8 cellular contexts compared by ENCODE assay signal in genomic region chr15:42275780-42276395, GRCh38. TPM values are rescaled to one million over a fixed set of nuclear protein-coding genes. Genes with fewer than 3 reads are reported as not detected.
DNase-seq lines count a peak whose midpoint lies in the region; ATAC-seq lines count a peak whose summit lies in the region.

No MANE protein-coding gene starts in this region.

- no peaks in the 10 kb centered on the region for H3K27me3 ChIP-seq in BLaER1
- no peaks in the 10 kb centered on the region for H3K27me3 ChIP-seq in naive thymus-derived CD4-positive, alpha-beta T cell (ENCODE audit: control insufficient read depth in 2 of 2, insufficient read depth in 2 of 2, low read length in 2 of 2)

- peak overlapping the region; percentile 17 to 100 (median 96) for H3K4me3 Mint-ChIP-seq in naive thymus-derived CD4-positive, alpha-beta T cell

- H3K4me3 ChIP-seq in BLaER1 = peak overlapping the region; percentile 75
- no peak overlapping the region for H3K4me3 ChIP-seq in naive thymus-derived CD4-positive, alpha-beta T cell (ENCODE audit: low read length)

- DNase-seq in M059J (ENCODE audit: low read depth) = peak; percentile 4
- peak in 1 of 61 donors; percentile 0 for DNase-seq in caudate nucleus (lab: John Stamatoyannopoulos, UW)
- DNase-seq in naive thymus-derived CD4-positive, alpha-beta T cell = no peak
- DNase-seq in GOT3 (lab: John Stamatoyannopoulos, UW) = no peak
- DNase-seq in NCI-H510A treated with DMSO at 0.1 percent for 48 hours (lab: John Stamatoyannopoulos, UW) = no peak
- no peak for DNase-seq in SHP77 (lab: John Stamatoyannopoulos, UW)
- no peak for DNase-seq in SW 1271 (lab: John Stamatoyannopoulos, UW)

- H3K4me1 ChIP-seq in BLaER1 = peaks cover 36% of the 10 kb centered on the region
- H3K4me1 ChIP-seq in naive thymus-derived CD4-positive, alpha-beta T cell (ENCODE audit: control insufficient read depth in 2 of 2, insufficient read depth in 2 of 2, low read length in 2 of 2) = peaks cover 19 to 24% of the 10 kb centered on the region in 2 donors

- CTCF ChIA-PET in naive thymus-derived CD4-positive, alpha-beta T cell (lab: Charles Lee) = interaction anchor here (0.6 kb wide), 2 partner anchors 21 to 215 kb away, joined by 3 to 4 read pairs; partner anchors contain the start of gene ZNF106

- no peaks in the 10 kb centered on the region for H3K9me3 ChIP-seq in BLaER1
- no peaks in the 10 kb centered on the region for H3K9me3 ChIP-seq in naive thymus-derived CD4-positive, alpha-beta T cell (ENCODE audit: control insufficient read depth in 2 of 3, low read length in 3 of 3)

- H3K4me2 ChIP-seq in BLaER1 = peak overlapping the region; percentile 94

- H3K9ac ChIP-seq in BLaER1 = peak overlapping the region; percentile 89

- no peaks in the 10 kb centered on the region for H3K27me3 Mint-ChIP-seq in naive thymus-derived CD4-positive, alpha-beta T cell

- peaks cover 4 to 31% (median 18%) of the 10 kb centered on the region in 5 donors for H3K36me3 Mint-ChIP-seq in naive thymus-derived CD4-positive, alpha-beta T cell

- POLR2A ChIA-PET in naive thymus-derived CD4-positive, alpha-beta T cell (lab: Charles Lee) = interaction anchor here (0.6 to 2.9 kb wide), 3 partner anchors 68 to 277 kb away, joined by 3 to 8 read pairs (median 8); partner anchors contain the start of genes VPS39 and ZNF106

- peak overlapping the region; percentile 89 for H3K27ac ChIP-seq in BLaER1
- peak overlapping the region; percentile 98 for H3K27ac ChIP-seq in caudate nucleus (ENCODE audit: low read depth, low read length)
- H3K27ac ChIP-seq in naive thymus-derived CD4-positive, alpha-beta T cell (ENCODE audit: low read depth, low read length) = peak overlapping the region; percentile 94

- H3K4me1 Mint-ChIP-seq in naive thymus-derived CD4-positive, alpha-beta T cell = peaks cover 21 to 53% (median 47%) of the 10 kb centered on the region in 7 donors

- peaks cover 25% of the 10 kb centered on the region for H3K36me3 ChIP-seq in BLaER1
- H3K36me3 ChIP-seq in naive thymus-derived CD4-positive, alpha-beta T cell (ENCODE audit: control insufficient read depth in 2 of 3, insufficient read depth in 3 of 3, low read length in 3 of 3) = peaks cover 0 to 20% (median 4%) of the 10 kb centered on the region in 3 experiments

- no peak for ATAC-seq in naive thymus-derived CD4-positive, alpha-beta T cell

- intact Hi-C loops in naive thymus-derived CD4-positive, alpha-beta T cell (cut with micrococcal nuclease) = loop anchor here (10.0 kb wide), 5 partner anchors 991 to 1711 kb away; partner anchors contain the start of genes CCDC32 (in 1 of the 2), INO80 (in 1 of the 2), LCMT2 (in 1 of the 2) and MFAP1 (in 1 of the 2)

- peaks cover 18% of the 10 kb centered on the region for H4K20me1 ChIP-seq in BLaER1

- peak overlapping the region; percentile 0 to 100 (median 99) for H3K27ac Mint-ChIP-seq in naive thymus-derived CD4-positive, alpha-beta T cell

- H3K9me3 Mint-ChIP-seq in naive thymus-derived CD4-positive, alpha-beta T cell = peaks cover 0 to 1% (median 0%) of the 10 kb centered on the region in 11 donors

RNA-seq across cellular contexts. Expression of gene TMEM87A, which starts 2.7 kb away (rescaled TPM):
- total RNA-seq in M059J (2014; rRNA removed; shearing (Covaris generic)) = 62.3 and 75.6 TPM in 2 replicates
- 10 to 100 TPM; 41.8 to 61.8 (median 53.7) TPM for total RNA-seq in naive thymus-derived CD4-positive, alpha-beta T cell
- 10 to 100 TPM; 54.3 to 61.7 TPM for polyA plus RNA-seq in naive thymus-derived CD4-positive, alpha-beta T cell

RNA-seq across cellular contexts. Expression of gene GANC, which starts 2.9 kb away (rescaled TPM):
- total RNA-seq in M059J (2014; rRNA removed; shearing (Covaris generic)) = 14.7 and 14.8 TPM in 2 replicates
- total RNA-seq in naive thymus-derived CD4-positive, alpha-beta T cell = 10 to 100 TPM; 31.3 to 57.2 (median 45.4) TPM
- 10 to 100 TPM; 14.0 to 16.3 TPM for polyA plus RNA-seq in naive thymus-derived CD4-positive, alpha-beta T cell
